ENCODE assay signal across 7 cellular contexts in the genomic region with DNA sequence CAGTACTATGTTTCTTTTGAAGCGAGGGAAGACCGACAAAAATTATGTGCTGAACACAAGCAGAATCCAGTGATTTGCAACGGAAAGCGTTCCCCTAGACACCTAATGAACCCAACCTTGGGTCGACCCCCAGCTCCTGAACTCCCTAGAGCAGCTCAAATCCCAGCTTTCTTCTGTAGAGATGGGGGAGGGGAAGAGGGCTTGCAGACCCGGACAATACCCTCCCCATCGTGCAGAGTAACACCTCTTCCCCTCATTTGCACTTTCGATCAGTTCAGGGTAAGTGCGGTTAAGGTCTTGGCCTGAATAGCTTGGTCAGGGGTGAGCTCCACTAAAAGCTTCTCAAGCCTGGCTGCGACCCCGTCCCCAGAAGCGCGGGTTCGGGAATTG. TPM values are rescaled to one million over a fixed set of nuclear protein-coding genes. Genes with fewer than 3 reads are reported as not detected.
DNase-seq lines count a peak whose midpoint lies in the region; ATAC-seq and TF ChIP-seq lines count a peak whose summit lies in the region.

No MANE protein-coding gene starts in this region.

- ATAC-seq in GM19324 (IDR thresholded peaks at IDR 0.05; ENCODE audit: low FRiP score, unreplicated experiment) (peak; percentile 7), HG02973 (IDR thresholded peaks at IDR 0.05; ENCODE audit: unreplicated experiment) (peak; percentile 3)
- ATAC-seq in activated T-helper 17 cell treated with anti-CD3 and anti-CD28 coated beads, Interleukin-2, amount 50 U/mL, for 72 hours (replicated peaks): no peak

- H3K27me3 ChIP-seq in spleen (replicated peaks in 1 of 7): peaks cover 0 to 11% (median 0%) of the 10 kb centered on the region in 7 donors

- peak overlapping the region; percentile 77 for H3K27ac Mint-ChIP-seq in activated T-helper 17 cell treated with anti-CD3 and anti-CD28 coated beads, Interleukin-2, amount 50 U/mL, for 72 hours

- H3K36me3 ChIP-seq in spleen: no peaks in the 10 kb centered on the region

- TF ChIP-seq POLR2A in spleen (IDR thresholded peaks at IDR 0.05): no peak

- no peaks in the 10 kb centered on the region for H3K9me3 Mint-ChIP-seq in activated T-helper 17 cell treated with anti-CD3 and anti-CD28 coated beads, Interleukin-2, amount 50 U/mL, for 72 hours

- H3K4me1 Mint-ChIP-seq in activated T-helper 17 cell treated with anti-CD3 and anti-CD28 coated beads, Interleukin-2, amount 50 U/mL, for 72 hours: peaks cover 6% of the 10 kb centered on the region

- peak; percentile 66 for DNase-seq in spleen
- DNase-seq in HuH-7.5 (ENCODE audit: low spot score): no peak
- DNase-seq in A172 (ENCODE audit: low spot score): no peak

- peaks cover 0 to 33% (median 18%) of the 10 kb centered on the region in 6 donors for H3K4me1 ChIP-seq in spleen

- no peaks in the 10 kb centered on the region for H3K9me3 ChIP-seq in spleen

- WGBS in spleen, 5 donors: 6 to 9% (median 8%) methylated on average over 13 to 14 of the region's 14 CpGs

- H3K4me3 ChIP-seq in iPS-11a (ENCODE audit: low read depth, low read length) (peak overlapping the region; percentile 93), spleen (peak overlapping the region; percentile 72 to 94 (median 82))

- intact Hi-C loops in spleen (cut with DNase I; ENCODE audit: low total_unique reads): loop anchor here (10.0 kb wide), 1 partner anchor 342 kb away; no protein-coding TSS in a partner anchor

- H3K4me3 Mint-ChIP-seq in activated T-helper 17 cell treated with anti-CD3 and anti-CD28 coated beads, Interleukin-2, amount 50 U/mL, for 72 hours: peak overlapping the region; percentile 84

- H3K27me3 Mint-ChIP-seq in activated T-helper 17 cell treated with anti-CD3 and anti-CD28 coated beads, Interleukin-2, amount 50 U/mL, for 72 hours: peaks cover 7% of the 10 kb centered on the region

- H3K36me3 Mint-ChIP-seq in activated T-helper 17 cell treated with anti-CD3 and anti-CD28 coated beads, Interleukin-2, amount 50 U/mL, for 72 hours (ENCODE audit: low read depth): no peaks in the 10 kb centered on the region

- no peak for TF ChIP-seq CTCF in spleen (IDR thresholded peaks at IDR 0.05 in 8 of 11, conservative IDR thresholded peaks at IDR 0.05 in 3 of 11)

- H3K27ac ChIP-seq in spleen: peak overlapping the region; percentile 67 to 91 (median 84)

RNA-seq across cellular contexts. Expression of a gene that starts 0.4 kb away (rescaled TPM):
- 1 to 10 TPM; 7.6 to 7.8 TPM for total RNA-seq in activated T-helper 17 cell treated with anti-CD3 and anti-CD28 coated beads, Interleukin-2, amount 50 U/mL, for 72 hours
- 10 to 100 TPM in 5 of 7 donors, 1 to 10 TPM in 2; 6.5 to 22.8 (median 13.2) TPM for total RNA-seq in spleen
- polyA plus RNA-seq in spleen: 1 to 10 TPM; 5.1 to 7.3 (median 5.8) TPM
- total RNA-seq in A172 (2014; rRNA removed; shearing (Covaris generic)): 8.0 and 19.5 TPM in 2 replicates
